In the genomic region with DNA sequence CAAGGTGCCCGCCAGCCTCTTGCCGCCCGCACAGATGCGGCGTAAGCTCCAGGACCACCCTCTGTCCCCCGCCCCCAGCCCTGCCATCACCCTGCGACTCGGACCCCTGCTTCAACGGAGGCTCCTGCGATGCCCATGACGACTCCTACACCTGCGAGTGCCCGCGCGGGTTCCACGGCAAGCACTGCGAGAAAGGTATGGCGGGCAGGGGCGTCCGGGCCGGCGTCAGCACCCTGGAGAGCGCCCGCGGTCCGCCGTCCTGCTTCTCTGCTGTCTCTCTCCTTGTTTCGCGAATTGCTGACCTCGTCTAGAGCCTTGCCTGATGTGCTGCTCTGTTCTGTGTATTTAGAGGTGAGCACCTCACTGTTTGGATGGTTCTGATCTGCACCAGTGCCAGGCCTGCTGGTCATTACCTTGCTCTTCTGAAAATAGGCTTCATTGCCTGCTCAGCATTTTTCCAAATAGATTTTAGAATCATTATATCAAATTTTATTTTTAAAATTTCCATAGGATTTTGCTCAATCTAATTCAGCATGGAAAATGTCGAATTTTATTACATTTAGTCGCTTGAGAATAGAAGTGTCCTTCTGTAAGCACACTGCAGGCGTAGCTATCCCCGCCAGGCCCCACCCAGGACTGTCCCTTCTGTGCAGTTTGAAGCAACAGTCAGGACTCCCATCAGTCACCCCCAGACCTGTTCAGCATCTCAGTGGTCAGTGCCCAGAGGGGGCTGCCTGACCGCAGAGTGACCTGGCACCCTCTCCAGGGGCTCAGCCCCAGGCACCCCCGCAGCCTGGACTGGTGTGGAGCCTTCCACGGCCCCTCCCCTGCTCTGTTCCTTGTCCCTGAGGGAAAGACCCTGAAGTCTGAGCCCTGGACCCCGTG, we compare ENCODE assay signal across 21 cellular contexts. TPM values are rescaled to one million over a fixed set of nuclear protein-coding genes. Genes with fewer than 3 reads are reported as not detected.
DNase-seq lines count a peak whose midpoint lies in the region; ATAC-seq, FAIRE-seq and TF ChIP-seq lines count a peak whose summit lies in the region.
"Had no signal": no experiment of that assay in that cellular context is flagged by ENCODE, and none has a peak within 500 bp of the region (broad histone marks: within the 10 kb centered on the region; RNA-seq: fewer than 3 reads in every experiment).

No MANE protein-coding gene starts in this region.

- peaks cover 0 to 4% (median 0%) of the 10 kb centered on the region in 3 donors for H3K27me3 ChIP-seq in sigmoid colon
- H3K27me3 ChIP-seq: body of pancreas had no signal

- peak; percentile 16 for DNase-seq in activated CD4-positive, alpha-beta memory T cell treated with anti-CD3 and anti-CD28 coated beads, Interleukin-2, amount 10 ng/mL, durations not matched to agents 7 days and 5 days
- no peak for DNase-seq in activated CD4-positive, alpha-beta memory T cell treated with anti-CD3 and anti-CD28 coated beads for 36 hours
- DNase-seq in choroid plexus epithelial cell (ENCODE audit: low read depth) (peak; percentile 6), kidney (peak; percentile 58), sigmoid colon (peak; percentile 34), NCI-H345 treated with DMSO at 0.1 percent for 48 hours (lab: John Stamatoyannopoulos, UW; ENCODE audit: unreplicated experiment) (no peak)
- DNase-seq in activated effector memory CD4-positive, alpha-beta T cell treated with anti-CD3 and anti-CD28 coated beads, Interleukin-2, amount 50 U/mL, for 16 hours, result no peak
- DNase-seq: activated CD4-positive, alpha-beta T cell treated with anti-CD3 and anti-CD28 coated beads for 48 hours; effector memory CD4-positive, alpha-beta T cell; GF-D8; Kasumi-1; natural killer cell; NCI-H146; NCI-H524 treated with DMSO at 0.1 percent for 48 hours had no signal

- TF ChIP-seq CTCF in choroid plexus epithelial cell (conservative IDR thresholded peaks at IDR 0.05; ENCODE audit: low read depth, low read length), result no peak
- TF ChIP-seq CTCF in kidney (IDR thresholded peaks at IDR 0.05; ENCODE audit: borderline replicate concordance, extremely low read depth, insufficient read depth), result no peak
- no peak for TF ChIP-seq CTCF in sigmoid colon (IDR thresholded peaks at IDR 0.05)

- no peak for TF ChIP-seq EP300 in sigmoid colon (IDR thresholded peaks at IDR 0.05)

- peaks cover 3% of the 10 kb centered on the region for H3K27me3 Mint-ChIP-seq in activated CD4-positive, alpha-beta memory T cell treated with anti-CD3 and anti-CD28 coated beads, Interleukin-2, amount 10 ng/mL, durations not matched to agents 7 days and 5 days
- no peaks in the 10 kb centered on the region for H3K27me3 Mint-ChIP-seq in activated CD4-positive, alpha-beta memory T cell treated with anti-CD3 and anti-CD28 coated beads for 36 hours
- H3K27me3 Mint-ChIP-seq: CD8-positive, alpha-beta memory T cell; stimulated activated naive CD8-positive, alpha-beta T cell treated with anti-CD3 and anti-CD28 coated beads, Interleukin-15, amount 100 ng/mL, for 72 hours had no signal

- H3K27ac Mint-ChIP-seq in activated CD4-positive, alpha-beta memory T cell treated with anti-CD3 and anti-CD28 coated beads, Interleukin-2, amount 10 ng/mL, durations not matched to agents 7 days and 5 days, result no peak overlapping the region
- no peak overlapping the region for H3K27ac Mint-ChIP-seq in activated CD4-positive, alpha-beta memory T cell treated with anti-CD3 and anti-CD28 coated beads for 36 hours
- H3K27ac Mint-ChIP-seq: activated T-helper 2 cell treated with anti-CD3 and anti-CD28 coated beads, Interferon-gamma antibody, Interleukin-2, Interleukin-4, amounts not matched to agents 10 μg/mL and 5 μg/mL and 100 μg/mL, durations not matched to agents 14 hours and 24 hours and 36 hours; natural killer cell had no signal

- H3K4me1 Mint-ChIP-seq in activated CD4-positive, alpha-beta memory T cell treated with anti-CD3 and anti-CD28 coated beads, Interleukin-2, amount 10 ng/mL, durations not matched to agents 7 days and 5 days, result no peaks in the 10 kb centered on the region
- H3K4me1 Mint-ChIP-seq in activated CD4-positive, alpha-beta memory T cell treated with anti-CD3 and anti-CD28 coated beads for 36 hours (ENCODE audit: low read depth), result no peaks in the 10 kb centered on the region
- H3K4me1 Mint-ChIP-seq: CD8-positive, alpha-beta memory T cell; natural killer cell had no signal

- intact Hi-C loops in activated CD4-positive, alpha-beta memory T cell treated with anti-CD3 and anti-CD28 coated beads for 36 hours (cut with micrococcal nuclease), result no loop called here
- intact Hi-C loops in kidney (cut with DNase I) (no loop called here), sigmoid colon (cut with DNase I) (no loop called here)

- ATAC-seq in HG02763 (IDR thresholded peaks at IDR 0.05; ENCODE audit: unreplicated experiment), result no peak
- ATAC-seq: body of pancreas; natural killer cell; Panc1; stimulated activated naive CD8-positive, alpha-beta T cell treated with anti-CD3 and anti-CD28 coated beads, Interleukin-15, amount 100 ng/mL, for 72 hours had no signal

- 52 to 62% methylated on average over 38 of the region's 38 CpGs for WGBS in sigmoid colon, 2 donors

- H3K4me1 ChIP-seq in kidney (ENCODE audit: control insufficient read depth in 1 of 2, insufficient read depth in 1 of 2, low read depth in 1 of 2, low read length in 2 of 2), result no peaks in the 10 kb centered on the region
- H3K4me1 ChIP-seq in sigmoid colon, result no peaks in the 10 kb centered on the region
- H3K4me1 ChIP-seq: body of pancreas had no signal

- no peak overlapping the region for H3K4me3 Mint-ChIP-seq in activated CD4-positive, alpha-beta memory T cell treated with anti-CD3 and anti-CD28 coated beads, Interleukin-2, amount 10 ng/mL, durations not matched to agents 7 days and 5 days
- H3K4me3 Mint-ChIP-seq in activated CD4-positive, alpha-beta memory T cell treated with anti-CD3 and anti-CD28 coated beads for 36 hours, result no peak overlapping the region
- H3K4me3 Mint-ChIP-seq: CD8-positive, alpha-beta memory T cell; natural killer cell; stimulated activated naive CD8-positive, alpha-beta T cell treated with anti-CD3 and anti-CD28 coated beads, Interleukin-15, amount 100 ng/mL, for 72 hours had no signal

- H3K27ac ChIP-seq in kidney (ENCODE audit: low read depth in 2 of 2, low read length in 2 of 2) (no peak overlapping the region), sigmoid colon (no peak overlapping the region)
- H3K27ac ChIP-seq: body of pancreas had no signal

- H3K9me3 ChIP-seq in kidney (ENCODE audit: control insufficient read depth in 1 of 2, low read length in 2 of 2), result no peaks in the 10 kb centered on the region
- H3K9me3 ChIP-seq in sigmoid colon, result no peaks in the 10 kb centered on the region
- H3K9me3 ChIP-seq: body of pancreas had no signal

- H3K36me3 ChIP-seq in kidney (ENCODE audit: control insufficient read depth in 1 of 2, insufficient read depth in 2 of 2, low read length in 2 of 2), result peaks cover 0 to 4% of the 10 kb centered on the region in 2 donors
- no peaks in the 10 kb centered on the region for H3K36me3 ChIP-seq in sigmoid colon

- no peak overlapping the region for H3K4me3 ChIP-seq in choroid plexus epithelial cell (ENCODE audit: low read depth, low read length)
- H3K4me3 ChIP-seq in kidney (ENCODE audit: low read length in 2 of 2), result no peak overlapping the region
- H3K4me3 ChIP-seq in sigmoid colon, result no peak overlapping the region
- H3K4me3 ChIP-seq: body of pancreas had no signal

- no peaks in the 10 kb centered on the region for H3K9me3 Mint-ChIP-seq in activated CD4-positive, alpha-beta memory T cell treated with anti-CD3 and anti-CD28 coated beads, Interleukin-2, amount 10 ng/mL, durations not matched to agents 7 days and 5 days
- H3K9me3 Mint-ChIP-seq in activated CD4-positive, alpha-beta memory T cell treated with anti-CD3 and anti-CD28 coated beads for 36 hours, result peaks cover 6% of the 10 kb centered on the region
- H3K9me3 Mint-ChIP-seq: activated T-helper 2 cell treated with anti-CD3 and anti-CD28 coated beads, Interferon-gamma antibody, Interleukin-2, Interleukin-4, amounts not matched to agents 10 μg/mL and 5 μg/mL and 100 μg/mL, durations not matched to agents 14 hours and 24 hours and 36 hours; natural killer cell; stimulated activated naive CD8-positive, alpha-beta T cell treated with anti-CD3 and anti-CD28 coated beads, Interleukin-15, amount 100 ng/mL, for 72 hours had no signal

- FAIRE-seq in kidney (lab: Jason Lieb, UNC), result no peak
- FAIRE-seq: GM19239 had no signal

- CTCF ChIA-PET in activated CD4-positive, alpha-beta memory T cell treated with anti-CD3 and anti-CD28 coated beads, Interleukin-2, amount 10 ng/mL, durations not matched to agents 7 days and 5 days (lab: Charles Lee), result no interaction called here
- CTCF ChIA-PET in activated CD4-positive, alpha-beta memory T cell treated with anti-CD3 and anti-CD28 coated beads for 36 hours (lab: Charles Lee), result no interaction called here

- H3K36me3 Mint-ChIP-seq in activated CD4-positive, alpha-beta memory T cell treated with anti-CD3 and anti-CD28 coated beads, Interleukin-2, amount 10 ng/mL, durations not matched to agents 7 days and 5 days (ENCODE audit: low read depth), result peaks cover 10% of the 10 kb centered on the region
- H3K36me3 Mint-ChIP-seq in activated CD4-positive, alpha-beta memory T cell treated with anti-CD3 and anti-CD28 coated beads for 36 hours, result peaks cover 3% of the 10 kb centered on the region
- H3K36me3 Mint-ChIP-seq: natural killer cell had no signal

- no peak for TF ChIP-seq POLR2A in sigmoid colon (IDR thresholded peaks at IDR 0.05)

- H3K9ac ChIP-seq in kidney (ENCODE audit: low read length in 2 of 2), result no peak overlapping the region

- POLR2A ChIA-PET in activated CD4-positive, alpha-beta memory T cell treated with anti-CD3 and anti-CD28 coated beads, Interleukin-2, amount 10 ng/mL, durations not matched to agents 7 days and 5 days (lab: Charles Lee), result no interaction called here
- POLR2A ChIA-PET in activated CD4-positive, alpha-beta memory T cell treated with anti-CD3 and anti-CD28 coated beads for 36 hours (lab: Charles Lee), result no interaction called here

RNA-seq across cellular contexts. Expression of a gene that starts 51.6 kb away (rescaled TPM):
- 10 to 100 TPM; 32.6 to 34.3 TPM for total RNA-seq in activated CD4-positive, alpha-beta memory T cell treated with anti-CD3 and anti-CD28 coated beads, Interleukin-2, amount 10 ng/mL, durations not matched to agents 7 days and 5 days
- total RNA-seq in activated CD4-positive, alpha-beta memory T cell treated with anti-CD3 and anti-CD28 coated beads for 36 hours, result 1 to 10 TPM; 2.6 to 3.8 TPM
- 42.1 TPM for total RNA-seq in kidney
- 3.0 TPM for polyA plus RNA-seq in kidney (ENCODE audit: insufficient read depth, low read depth, low replicate concordance)
- total RNA-seq in sigmoid colon, result 10 to 100 TPM in 3 of 4 donors, 1 to 10 TPM in 1; 8.3 to 37.1 (median 17.0) TPM
- 1 to 10 TPM in 2 of 3 donors, under 1 TPM in 1; 0.69 to 6.3 (median 3.0) TPM for polyA plus RNA-seq in sigmoid colon

RNA-seq across cellular contexts. Expression of a gene that starts 52.1 kb away (rescaled TPM):
- total RNA-seq in activated CD4-positive, alpha-beta memory T cell treated with anti-CD3 and anti-CD28 coated beads, Interleukin-2, amount 10 ng/mL, durations not matched to agents 7 days and 5 days, result 10 to 100 TPM; 41.5 to 45.4 TPM
- 10 to 100 TPM; 43.9 to 46.0 TPM for total RNA-seq in activated CD4-positive, alpha-beta memory T cell treated with anti-CD3 and anti-CD28 coated beads for 36 hours
- 41.5 TPM for total RNA-seq in kidney
- polyA plus RNA-seq in kidney (ENCODE audit: insufficient read depth, low read depth, low replicate concordance), result 24.3 TPM
- 10 to 100 TPM; 18.9 to 47.9 (median 33.2) TPM for total RNA-seq in sigmoid colon
- 10 to 100 TPM; 27.0 to 40.2 (median 29.1) TPM for polyA plus RNA-seq in sigmoid colon

Comparison
In these comparisons a context has a peak if more than half of its experiments do, and no peak if none do; other contexts are left out.
1. DNase-seq: peak in activated CD4-positive, alpha-beta memory T cell treated with anti-CD3 and anti-CD28 coated beads, Interleukin-2, amount 10 ng/mL, durations not matched to agents 7 days and 5 days (single experiment), choroid plexus epithelial cell (single experiment), kidney (single experiment) and sigmoid colon (single experiment); none in activated CD4-positive, alpha-beta memory T cell treated with anti-CD3 and anti-CD28 coated beads for 36 hours (single experiment), activated effector memory CD4-positive, alpha-beta T cell treated with anti-CD3 and anti-CD28 coated beads, Interleukin-2, amount 50 U/mL, for 16 hours (single experiment) and NCI-H345 treated with DMSO at 0.1 percent for 48 hours (single experiment).